ENCODE assay signal across 10 cellular contexts in genomic region chr17:4721203-4722135, GRCh38. TPM values are rescaled to one million over a fixed set of nuclear protein-coding genes. Genes with fewer than 3 reads are reported as not detected.
DNase-seq lines count a peak whose midpoint lies in the region; ATAC-seq, FAIRE-seq and TF ChIP-seq lines count a peak whose summit lies in the region.
"Had no signal": no experiment of that assay in that cellular context is flagged by ENCODE, and none has a peak within 500 bp of the region (broad histone marks: within the 10 kb centered on the region; RNA-seq: fewer than 3 reads in every experiment).

No MANE protein-coding gene starts in this region.

- ATAC-seq in pancreas, result peak; percentile 89 to 93 (median 90)
- ATAC-seq in HG02763 (IDR thresholded peaks at IDR 0.05; ENCODE audit: unreplicated experiment), result no peak

- no peaks in the 10 kb centered on the region for H3K9me3 ChIP-seq in Peyer's patch
- no peaks in the 10 kb centered on the region for H3K9me3 ChIP-seq in endothelial cell of umbilical vein (replicated peaks; ENCODE audit: control insufficient read depth, insufficient read depth, low read length)
- no peaks in the 10 kb centered on the region for H3K9me3 ChIP-seq in pancreas
- H3K9me3 ChIP-seq in uterus, result no peaks in the 10 kb centered on the region
- H3K9me3 ChIP-seq in A673 (ENCODE audit: low read depth, low read length, poor library complexity, severe bottlenecking), result no peaks in the 10 kb centered on the region

- DNase-seq in GM19239 (ENCODE audit: insufficient read length, low spot score) (no peak), Peyer's patch (peak; percentile 78 to 88 (median 84)), endothelial cell of umbilical vein (ENCODE audit: low read depth, low spot score) (peak; percentile 55), pancreas (peak in 5 of 6 donors; percentile 84 to 90 (median 86)), uterus (no peak), A673 (ENCODE audit: low spot score) (no peak), NCI-H1436 treated with DMSO at 0.1 percent for 48 hours (lab: John Stamatoyannopoulos, UW) (no peak)

- dilution Hi-C loops in endothelial cell of umbilical vein (cut with MboI; ENCODE audit: extremely low pct_ligation_motif_present, low sequenced_read_pairs), result no loop called here

- no peak overlapping the region for H3K9ac ChIP-seq in endothelial cell of umbilical vein (replicated peaks; ENCODE audit: extremely low read depth, insufficient read depth, low read length)

- intact Hi-C loops in endothelial cell of umbilical vein (cut with micrococcal nuclease), result no loop called here
- intact Hi-C loops in pancreas (cut with DNase I), result no loop called here
- intact Hi-C loops in uterus (cut with DNase I; ENCODE audit: low total_unique reads), result no loop called here
- intact Hi-C loops in A673 (cut with micrococcal nuclease; ENCODE audit: unreplicated experiment), result no loop called here

- H3K36me3 ChIP-seq in Peyer's patch (peaks cover 0 to 41% (median 0%) of the 10 kb centered on the region in 3 donors), endothelial cell of umbilical vein (ENCODE audit: control insufficient read depth in 2 of 2, extremely low read depth in 1 of 2, insufficient read depth in 2 of 2, low read length in 2 of 2) (peaks cover 0 to 4% of the 10 kb centered on the region in 2 experiments), pancreas (no peaks in the 10 kb centered on the region), uterus (no peaks in the 10 kb centered on the region), A673 (ENCODE audit: insufficient read depth, low read length, poor library complexity, severe bottlenecking) (peaks cover 14% of the 10 kb centered on the region)

- no peaks in the 10 kb centered on the region for H3K79me2 ChIP-seq in endothelial cell of umbilical vein (ENCODE audit: control insufficient read depth, insufficient read depth, low read length)

- H3K27ac ChIP-seq in Peyer's patch (peak overlapping the region; percentile 17 to 79 (median 52)), endothelial cell of umbilical vein (ENCODE audit: insufficient read depth, low read depth, low read length) (no peak overlapping the region), pancreas (peak overlapping the region; percentile 75 to 90 (median 83)), uterus (no peak overlapping the region), A673 (ENCODE audit: low read depth, low read length, poor library complexity, severe bottlenecking) (no peak overlapping the region)

- 20 to 24% methylated on average over 20 of the region's 20 CpGs for WGBS in pancreas, 2 donors

- POLR2A ChIA-PET in endothelial cell of umbilical vein (lab: Charles Lee), result interaction anchor here (0.6 kb wide), 1 partner anchor 137 kb away, joined by 3 read pairs; no protein-coding TSS in a partner anchor
- POLR2A ChIA-PET in A673 (lab: Charles Lee; ENCODE audit: low non-redundant PET), result no interaction called here

- no peak for TF ChIP-seq POLR2A in Peyer's patch (IDR thresholded peaks at IDR 0.05)
- TF ChIP-seq POLR2A in endothelial cell of umbilical vein (IDR thresholded peaks at IDR 0.05; ENCODE audit: low read depth, low read length), result peak; percentile 25
- TF ChIP-seq POLR2A in uterus (IDR thresholded peaks at IDR 0.05), result no peak

- H3K4me1 ChIP-seq in Peyer's patch (peaks cover 0 to 15% (median 2%) of the 10 kb centered on the region in 4 donors), endothelial cell of umbilical vein (ENCODE audit: control insufficient read depth, extremely low read depth, insufficient read depth, low read length) (peaks cover 11% of the 10 kb centered on the region), pancreas (peaks cover 19 to 23% (median 20%) of the 10 kb centered on the region in 3 donors), uterus (no peaks in the 10 kb centered on the region), A673 (ENCODE audit: insufficient read depth, low read length, poor library complexity, severe bottlenecking) (no peaks in the 10 kb centered on the region)

- no peaks in the 10 kb centered on the region for H4K20me1 ChIP-seq in endothelial cell of umbilical vein (replicated peaks; ENCODE audit: control insufficient read depth, extremely low read depth, insufficient read depth, low read length)

- H3K27me3 ChIP-seq in Peyer's patch (no peaks in the 10 kb centered on the region), endothelial cell of umbilical vein (ENCODE audit: control insufficient read depth in 2 of 2, insufficient read depth in 2 of 2, low read length in 2 of 2) (peaks cover 0 to 1% of the 10 kb centered on the region in 2 experiments), pancreas (no peaks in the 10 kb centered on the region), uterus (no peaks in the 10 kb centered on the region), A673 (replicated peaks; ENCODE audit: insufficient read depth, low read depth, low read length, poor library complexity) (no peaks in the 10 kb centered on the region)

- peak; percentile 14 for FAIRE-seq in GM19239 (lab: Jason Lieb, UNC)
- peak; percentile 83 for FAIRE-seq in endothelial cell of umbilical vein (lab: Jason Lieb, UNC)
- peak; percentile 41 for FAIRE-seq in pancreas (lab: Jason Lieb, UNC)
- FAIRE-seq: endometrium had no signal

- no peak overlapping the region for H2AFZ ChIP-seq in endothelial cell of umbilical vein (ENCODE audit: low read depth, low read length)

- H3K9me1 ChIP-seq in endothelial cell of umbilical vein (replicated peaks; ENCODE audit: control insufficient read depth, extremely low read depth, insufficient read depth, low read length), result no peaks in the 10 kb centered on the region

- BruUV-seq in endothelial cell of umbilical vein (replicated peaks; lab: Mats Ljungman, UMichigan) (no TSS peak), A673 (replicated peaks; lab: Mats Ljungman, UMichigan) (no TSS peak)

- CTCF ChIA-PET in endothelial cell of umbilical vein (lab: Charles Lee) (interaction anchor here (0.7 to 0.8 kb wide), 2 partner anchors 10 to 11 kb away, joined by 3 read pairs; partner anchors contain the start of genes ARRB2 and MED11), A673 (lab: Charles Lee) (no interaction called here)

- H3K4me3 ChIP-seq in Peyer's patch (no peak overlapping the region), endothelial cell of umbilical vein (replicated peaks in 1 of 3; ENCODE audit: insufficient read depth in 1 of 3, low read depth in 1 of 3, low read length in 3 of 3) (no peak overlapping the region), pancreas (no peak overlapping the region), uterus (no peak overlapping the region), A673 (ENCODE audit: low read depth, low read length, poor library complexity, severe bottlenecking) (no peak overlapping the region)

- no peak overlapping the region for H3K4me2 ChIP-seq in endothelial cell of umbilical vein (ENCODE audit: insufficient read depth, low read length)

- TF ChIP-seq CTCF in Peyer's patch (IDR thresholded peaks at IDR 0.05) (no peak), endothelial cell of umbilical vein (IDR thresholded peaks at IDR 0.05; ENCODE audit: extremely low read depth in 1 of 2, insufficient read depth in 1 of 2, low read depth in 1 of 2, low read length in 2 of 2) (no peak), pancreas (IDR thresholded peaks at IDR 0.05) (no peak), uterus (IDR thresholded peaks at IDR 0.05) (no peak), A673 (conservative IDR thresholded peaks at IDR 0.05; ENCODE audit: low read depth, low read length) (no peak)

RNA-seq across cellular contexts. Expression of gene MED11, which starts 9.8 kb away (rescaled TPM):
- total RNA-seq in Peyer's patch (10 to 100 TPM; 32.1 to 44.6 (median 41.8) TPM), endothelial cell of umbilical vein (11.7 and 12.9 TPM in 2 replicates), pancreas (10 to 100 TPM in 4 of 6 donors, 1 to 10 TPM in 2; 8.6 to 11.6 (median 10.7) TPM), uterus (100 to 1,000 TPM in 1 of 4 donors, 10 to 100 TPM in 2, 1 to 10 TPM in 1; 2.9 to 209 (median 14.0) TPM), A673 (2021) (13.7 and 22.5 TPM in 2 replicates)
- polyA plus RNA-seq in endothelial cell of umbilical vein (21.2 and 23.8 TPM in 2 replicates), pancreas (10 to 100 TPM; 26.0 to 31.1 TPM)
- polyA plus RNA-seq in endothelial cell of umbilical vein (2011; cell fraction: cytosol; rRNA removed), result 32.7 and 34.8 TPM in 2 replicates
- polyA plus RNA-seq in endothelial cell of umbilical vein (2011; cell fraction: nucleus; rRNA removed), result 18.5 and 19.4 TPM in 2 replicates
- polyA plus RNA-seq in endothelial cell of umbilical vein (2012), result 12.4 and 16.5 TPM in 2 replicates
- polyA minus RNA-seq in endothelial cell of umbilical vein, result 7.7 and 21.5 TPM in 2 replicates
- 19.8 TPM for polyA minus RNA-seq in endothelial cell of umbilical vein (2011; cell fraction: cytosol; rRNA and poly(A)+ RNA removed)
- 1.7 and 5.6 TPM in 2 replicates for polyA minus RNA-seq in endothelial cell of umbilical vein (2011; cell fraction: nucleus; rRNA and poly(A)+ RNA removed)

RNA-seq across cellular contexts. Expression of gene ARRB2, which starts 11.0 kb away (rescaled TPM):
- total RNA-seq in Peyer's patch (100 to 1,000 TPM in 1 of 4 donors, 10 to 100 TPM in 3; 59.2 to 163 (median 73.8) TPM), endothelial cell of umbilical vein (21.3 and 25.2 TPM in 2 replicates), pancreas (10 to 100 TPM; 11.2 to 49.6 (median 15.1) TPM), uterus (10 to 100 TPM; 11.6 to 48.5 (median 40.8) TPM), A673 (2021) (82.2 and 100 TPM in 2 replicates)
- polyA plus RNA-seq in endothelial cell of umbilical vein (18.6 and 19.1 TPM in 2 replicates), pancreas (10 to 100 TPM; 21.3 to 22.2 TPM)
- 16.6 and 19.0 TPM in 2 replicates for polyA plus RNA-seq in endothelial cell of umbilical vein (2011; cell fraction: cytosol; rRNA removed)
- polyA plus RNA-seq in endothelial cell of umbilical vein (2011; cell fraction: nucleus; rRNA removed), result 21.1 and 22.8 TPM in 2 replicates
- polyA plus RNA-seq in endothelial cell of umbilical vein (2012), result 18.6 and 24.9 TPM in 2 replicates
- polyA minus RNA-seq in endothelial cell of umbilical vein, result 11.4 TPM in 2 replicates
- polyA minus RNA-seq in endothelial cell of umbilical vein (2011; cell fraction: cytosol; rRNA and poly(A)+ RNA removed), result 14.8 TPM
- polyA minus RNA-seq in endothelial cell of umbilical vein (2011; cell fraction: nucleus; rRNA and poly(A)+ RNA removed), result 3.7 and 4.7 TPM in 2 replicates

RNA-seq across cellular contexts. Expression of gene PELP1, which starts 17.5 kb away (rescaled TPM):
- total RNA-seq in Peyer's patch (10 to 100 TPM; 21.2 to 34.9 (median 31.4) TPM), endothelial cell of umbilical vein (58.5 and 63.9 TPM in 2 replicates), pancreas (10 to 100 TPM; 15.9 to 31.2 (median 21.5) TPM), uterus (10 to 100 TPM in 3 of 4 donors, 1 to 10 TPM in 1; 7.4 to 56.8 (median 35.8) TPM), A673 (2021) (142 and 161 TPM in 2 replicates)
- polyA plus RNA-seq in endothelial cell of umbilical vein (26.8 and 41.2 TPM in 2 replicates), pancreas (10 to 100 TPM; 34.6 to 38.0 TPM)
- polyA plus RNA-seq in endothelial cell of umbilical vein (2011; cell fraction: cytosol; rRNA removed), result 18.8 and 19.3 TPM in 2 replicates
- polyA plus RNA-seq in endothelial cell of umbilical vein (2011; cell fraction: nucleus; rRNA removed), result 61.1 and 62.1 TPM in 2 replicates
- polyA plus RNA-seq in endothelial cell of umbilical vein (2012), result 36.8 and 37.0 TPM in 2 replicates
- polyA minus RNA-seq in endothelial cell of umbilical vein, result 35.7 and 40.3 TPM in 2 replicates
- 25.6 TPM for polyA minus RNA-seq in endothelial cell of umbilical vein (2011; cell fraction: cytosol; rRNA and poly(A)+ RNA removed)
- 42.6 and 49.6 TPM in 2 replicates for polyA minus RNA-seq in endothelial cell of umbilical vein (2011; cell fraction: nucleus; rRNA and poly(A)+ RNA removed)

RNA-seq across cellular contexts. Expression of gene ZMYND15, which starts 18.2 kb away (rescaled TPM):
- total RNA-seq in Peyer's patch (1 to 10 TPM in 3 of 4 donors, not detected in 1; 2.1 to 5.6 (median 4.0) TPM), endothelial cell of umbilical vein (0.44 TPM in 1 of 2 replicates, not detected in the other), pancreas (1 to 10 TPM in 2 of 6 donors, under 1 TPM in 4; 0.39 to 3.2 (median 0.69) TPM), uterus (under 1 TPM in 2 of 4 donors, not detected in 2; 0.58 to 0.69 TPM), A673 (2021) (0.17 and 0.37 TPM in 2 replicates)
- polyA plus RNA-seq in endothelial cell of umbilical vein (0.12 and 0.18 TPM in 2 replicates), pancreas (1 to 10 TPM; 1.6 to 3.0 TPM)
- polyA plus RNA-seq in endothelial cell of umbilical vein (2011; cell fraction: cytosol; rRNA removed), result 0.08 and 0.11 TPM in 2 replicates
- 0.37 and 0.38 TPM in 2 replicates for polyA plus RNA-seq in endothelial cell of umbilical vein (2011; cell fraction: nucleus; rRNA removed)
- polyA plus RNA-seq in endothelial cell of umbilical vein (2012), result not detected in 2 replicates
- polyA minus RNA-seq in endothelial cell of umbilical vein, result 0.17 TPM in 1 of 2 replicates, not detected in the other
- not detected for polyA minus RNA-seq in endothelial cell of umbilical vein (2011; cell fraction: cytosol; rRNA and poly(A)+ RNA removed)
- not detected in 2 replicates for polyA minus RNA-seq in endothelial cell of umbilical vein (2011; cell fraction: nucleus; rRNA and poly(A)+ RNA removed)
- total RNA-seq: SK-MEL-5 had no signal

RNA-seq across cellular contexts. Expression of gene CXCL16, which starts 18.3 kb away (rescaled TPM):
- total RNA-seq in Peyer's patch (10 to 100 TPM; 24.8 to 33.1 (median 28.0) TPM), endothelial cell of umbilical vein (4.8 and 5.4 TPM in 2 replicates), pancreas (10 to 100 TPM in 3 of 6 donors, 1 to 10 TPM in 3; 7.6 to 55.6 (median 10.0) TPM), uterus (1 to 10 TPM; 1.0 to 9.1 (median 7.1) TPM), A673 (2021) (4.0 and 6.0 TPM in 2 replicates)
- polyA plus RNA-seq in endothelial cell of umbilical vein (6.1 and 7.3 TPM in 2 replicates), pancreas (10 to 100 TPM in 1 of 2 donors, 1 to 10 TPM in 1; 7.9 to 12.9 TPM)
- 4.0 and 4.6 TPM in 2 replicates for polyA plus RNA-seq in endothelial cell of umbilical vein (2011; cell fraction: cytosol; rRNA removed)
- 1.1 and 1.7 TPM in 2 replicates for polyA plus RNA-seq in endothelial cell of umbilical vein (2011; cell fraction: nucleus; rRNA removed)
- 4.5 and 5.3 TPM in 2 replicates for polyA plus RNA-seq in endothelial cell of umbilical vein (2012)
- 4.6 and 4.7 TPM in 2 replicates for polyA minus RNA-seq in endothelial cell of umbilical vein
- polyA minus RNA-seq in endothelial cell of umbilical vein (2011; cell fraction: cytosol; rRNA and poly(A)+ RNA removed), result 3.6 TPM
- 0.67 and 0.87 TPM in 2 replicates for polyA minus RNA-seq in endothelial cell of umbilical vein (2011; cell fraction: nucleus; rRNA and poly(A)+ RNA removed)

Comparison
In these comparisons a context has a peak if more than half of its experiments do, and no peak if none do; other contexts are left out.
1. DNase-seq: peak in Peyer's patch (3 of 3), endothelial cell of umbilical vein (single experiment) and pancreas (5 of 6); none in GM19239 (single experiment), uterus (0 of 2), A673 (single experiment) and NCI-H1436 treated with DMSO at 0.1 percent for 48 hours (single experiment).
2. H3K27ac ChIP-seq: peak in Peyer's patch (4 of 4) and pancreas (4 of 4); none in endothelial cell of umbilical vein (single experiment), uterus (0 of 2) and A673 (single experiment).